8 cellular contexts compared by ENCODE assay signal in the genomic region with DNA sequence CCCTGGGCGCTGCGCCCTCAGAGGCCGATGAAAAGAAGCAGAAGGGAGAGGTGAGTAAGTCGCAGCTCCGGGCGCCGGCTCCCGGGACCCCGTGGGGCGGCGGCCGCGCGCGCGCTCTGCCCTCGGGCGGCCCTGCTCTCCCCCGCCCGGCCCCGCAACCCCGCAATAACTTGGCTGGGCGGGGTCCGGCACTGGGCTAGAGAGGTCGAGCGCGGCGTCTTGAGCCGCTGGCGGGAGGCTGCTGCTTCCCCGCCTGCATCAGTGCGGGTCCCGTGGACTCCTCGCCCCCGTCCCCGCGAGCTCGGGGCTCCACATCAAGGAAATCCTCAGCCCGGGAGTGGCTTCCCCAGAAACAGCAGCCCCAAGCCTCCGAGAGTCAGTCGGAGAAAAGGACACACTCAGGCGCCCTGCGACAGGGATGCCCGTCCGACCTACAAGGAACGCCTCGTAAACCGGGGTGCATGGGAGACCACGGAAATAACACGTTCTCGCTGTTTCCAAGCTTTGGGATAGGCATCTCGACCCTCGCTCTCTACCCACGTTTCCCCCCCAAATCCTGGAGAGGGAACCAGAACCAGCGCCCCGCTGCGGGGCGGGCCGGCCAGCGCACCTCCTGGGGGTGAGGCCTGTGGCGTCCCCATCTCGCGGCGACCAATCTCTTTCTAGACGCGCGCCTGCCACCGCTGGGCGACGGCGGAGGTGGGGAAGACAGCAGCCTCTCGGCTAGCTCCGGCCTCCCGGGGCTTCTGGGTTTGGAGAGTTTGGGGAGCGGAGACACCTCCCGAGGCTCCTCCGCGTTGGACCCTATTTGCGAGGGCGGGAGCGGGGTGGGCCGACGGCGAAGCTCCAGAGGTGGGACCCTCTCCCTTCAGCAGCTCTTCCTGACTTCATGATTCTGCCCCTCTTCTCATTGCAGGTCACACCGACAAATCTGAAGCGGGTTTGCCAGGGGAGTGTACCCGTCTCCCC.
DNase-seq lines count a peak whose midpoint lies in the region; TF ChIP-seq lines count a peak whose summit lies in the region.

No MANE protein-coding gene starts in this region.

- TF ChIP-seq CTCF in GM12864 (IDR thresholded peaks at IDR 0.05; ENCODE audit: low read depth, low read length, missing control alignments) = peak; percentile 68
- peak; percentile 44 for TF ChIP-seq CTCF in WERI-Rb-1 (IDR thresholded peaks at IDR 0.05; ENCODE audit: low read depth, low read length)

- POLR2A ChIA-PET in HEK293T (lab: Yijun Ruan, JAX) = interaction anchor here (0.6 to 4.6 kb wide), 8 partner anchors 11 to 310 kb away, joined by 3 to 32 read pairs (median 6); partner anchors contain the start of genes ANKRD13B and TAOK1

- H3K4me3 ChIP-seq in GM12864 (ENCODE audit: low read depth, low read length) (peak overlapping the region; percentile 65), WERI-Rb-1 (ENCODE audit: low read depth, low read length) (peak overlapping the region; percentile 56)

- CTCF ChIA-PET in HEK293T (lab: Yijun Ruan, JAX) = interaction anchor here (0.6 to 2.0 kb wide), 7 partner anchors 9 to 803 kb away, joined by 3 to 5 read pairs (median 4); no protein-coding TSS in a partner anchor

- H3K27me3 ChIP-seq in WERI-Rb-1 (ENCODE audit: insufficient read depth, low read depth, severe bottlenecking) (no peaks in the 10 kb centered on the region), layer of hippocampus (ENCODE audit: control insufficient read depth, insufficient read depth, low read length) (no peaks in the 10 kb centered on the region)

- H3K27ac ChIP-seq in WERI-Rb-1 = peak overlapping the region; percentile 72
- H3K27ac ChIP-seq in layer of hippocampus (ENCODE audit: low read depth, low read length) = peak overlapping the region; percentile 71

- no peaks in the 10 kb centered on the region for H3K9me3 ChIP-seq in WERI-Rb-1 (ENCODE audit: severe bottlenecking)

- H3K36me3 ChIP-seq in WERI-Rb-1 = peaks cover 10% of the 10 kb centered on the region

- DNase-seq in GM12864 (ENCODE audit: low read depth) = no peak
- DNase-seq in HEK293T (ENCODE audit: extremely low spot score) = peak; percentile 50
- DNase-seq in NCI-H1092 treated with DMSO at 0.1 percent for 48 hours (lab: John Stamatoyannopoulos, UW) = peak; percentile 41
- peak; percentile 82 for DNase-seq in WERI-Rb-1
- peak; percentile 72 for DNase-seq in central memory CD4-positive, alpha-beta T cell
- DNase-seq in stimulated activated CD4-positive, alpha-beta T cell treated with anti-CD3 and anti-CD28 coated beads, Interleukin-4, amount 100 ng/mL, for 1 hour = peak; percentile 77
- DNase-seq in amniotic stem cell (lab: John Stamatoyannopoulos, UW) = no peak

TF ChIP-seq in HEK293T, 16 proteins besides CTCF, POLR2A, EP300 and RAD21:
- TF ChIP-seq SP1 (IDR thresholded peaks at IDR 0.05) (no peak), L3MBTL2 (conservative IDR thresholded peaks at IDR 0.05) (peak; percentile 43; the same call in 1 of the 2 replicates), FOXM1 (IDR thresholded peaks at IDR 0.05; ENCODE audit: borderline replicate concordance) (no peak), ELF4 (IDR thresholded peaks at IDR 0.05) (no peak)
- TF ChIP-seq, protein P1, sequence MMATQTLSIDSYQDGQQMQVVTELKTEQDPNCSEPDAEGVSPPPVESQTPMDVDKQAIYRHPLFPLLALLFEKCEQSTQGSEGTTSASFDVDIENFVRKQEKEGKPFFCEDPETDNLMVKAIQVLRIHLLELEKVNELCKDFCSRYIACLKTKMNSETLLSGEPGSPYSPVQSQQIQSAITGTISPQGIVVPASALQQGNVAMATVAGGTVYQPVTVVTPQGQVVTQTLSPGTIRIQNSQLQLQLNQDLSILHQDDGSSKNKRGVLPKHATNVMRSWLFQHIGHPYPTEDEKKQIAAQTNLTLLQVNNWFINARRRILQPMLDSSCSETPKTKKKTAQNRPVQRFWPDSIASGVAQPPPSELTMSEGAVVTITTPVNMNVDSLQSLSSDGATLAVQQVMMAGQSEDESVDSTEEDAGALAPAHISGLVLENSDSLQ (IDR thresholded peaks at IDR 0.05) = no peak

Comparison
In these comparisons a context has a peak if more than half of its experiments do, and no peak if none do; other contexts are left out.
1. DNase-seq: peak in HEK293T (single experiment), NCI-H1092 treated with DMSO at 0.1 percent for 48 hours (single experiment), WERI-Rb-1 (single experiment), central memory CD4-positive, alpha-beta T cell (single experiment) and stimulated activated CD4-positive, alpha-beta T cell treated with anti-CD3 and anti-CD28 coated beads, Interleukin-4, amount 100 ng/mL, for 1 hour (single experiment); none in GM12864 (single experiment) and amniotic stem cell (single experiment).